ENCODE assay signal across 27 cellular contexts in the genomic region with DNA sequence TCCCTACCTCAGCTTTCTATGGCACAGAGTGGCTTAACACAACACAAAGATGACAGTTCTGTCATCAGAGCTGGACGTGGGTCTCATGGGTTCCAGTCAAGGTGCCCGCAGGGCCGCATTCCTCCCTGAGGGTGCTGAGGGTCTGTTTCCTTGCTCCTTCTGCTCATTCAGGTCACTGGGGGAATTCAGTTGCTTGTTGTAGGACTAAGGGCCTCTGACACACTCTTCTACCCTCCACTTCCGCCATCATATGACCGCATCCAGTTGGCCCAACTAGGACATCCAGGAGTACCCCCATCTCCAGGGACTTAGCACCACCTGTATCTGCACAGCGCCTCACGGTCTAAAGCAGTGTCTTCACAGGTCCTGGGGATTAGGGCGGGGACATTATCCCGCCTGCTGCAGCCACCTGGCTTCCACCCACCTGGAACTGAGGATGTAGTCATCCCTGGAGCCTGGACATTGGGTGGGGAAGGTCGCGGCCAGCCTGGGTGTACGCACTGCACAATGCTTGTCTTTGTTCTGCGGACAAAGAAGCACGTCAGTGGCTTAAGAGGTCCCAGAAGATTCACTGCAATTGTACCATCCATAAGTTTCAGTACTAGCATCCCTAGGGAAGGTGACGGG.
DNase-seq lines count a peak whose midpoint lies in the region; ATAC-seq and TF ChIP-seq lines count a peak whose summit lies in the region.
"Had no signal": no experiment of that assay in that cellular context is flagged by ENCODE, and none has a peak within 500 bp of the region (broad histone marks: within the 10 kb centered on the region; RNA-seq: fewer than 3 reads in every experiment).

No MANE protein-coding gene starts in this region.

- H3K27ac ChIP-seq in coronary artery (no peak overlapping the region), spleen (no peak overlapping the region)
- H3K27ac ChIP-seq: BLaER1, PC-9, SJCRH30 had no signal

- ATAC-seq in left lobe of liver (no peak), GM18870 (IDR thresholded peaks at IDR 0.05; ENCODE audit: unreplicated experiment) (no peak), HG03565 (IDR thresholded peaks at IDR 0.05; ENCODE audit: unreplicated experiment) (no peak)
- ATAC-seq: HCT116, HepG2, Right ventricle myocardium inferior, SK-N-SH treated with all-trans-retinoic acid at 6 μM for 48 hours had no signal

- POLR2A ChIA-PET in GM10248 (lab: Yijun Ruan, JAX) = no interaction called here

- H3K9me3 ChIP-seq in spleen = no peaks in the 10 kb centered on the region
- H3K9me3 ChIP-seq: SJCRH30 had no signal

- H3K4me1 ChIP-seq in spleen = no peaks in the 10 kb centered on the region
- H3K4me1 ChIP-seq: SJCRH30 had no signal

- H3K4me3 ChIP-seq in coronary artery (no peak overlapping the region), spleen (no peak overlapping the region)
- H3K4me3 ChIP-seq: BLaER1, PC-9, SJCRH30 had no signal

- no peak for TF ChIP-seq POLR2A in spleen (IDR thresholded peaks at IDR 0.05)

- DNase-seq in GM10248 (ENCODE audit: extremely low spot score) (peak; percentile 5), coronary artery (ENCODE audit: low spot score) (peak; percentile 57), left lobe of liver (ENCODE audit: low spot score) (peak; percentile 33), spleen (peak; percentile 32), NOMO-1 treated with DMSO at 0.1 percent for 48 hours (lab: John Stamatoyannopoulos, UW; ENCODE audit: unreplicated experiment) (no peak)
- DNase-seq: CD4-positive, CD25-positive, alpha-beta regulatory T cell; DMS53; EL; GDM1; Karpas-422; NCI-H1092; NCI-H1417 treated with DMSO at 0.1 percent for 48 hours; NCI-H187; NCI-H2081 treated with DMSO at 0.1 percent for 48 hours; NCI-H2171; NCI-H226; NCI-H510A; NK-92 treated with Interleukin-12 subunit alpha and Interleukin-12 subunit beta, amount 100 ng/mL, for 24 hours; PC-9; SJCRH30 had no signal

- WGBS in spleen, 5 donors = 77 to 90% (median 82%) methylated on average over 13 to 15 of the region's 15 CpGs

- TF ChIP-seq CTCF in GM10248 (IDR thresholded peaks at IDR 0.05; ENCODE audit: control extremely low read depth, extremely low read depth, low read depth, missing control alignments) (no peak), coronary artery (IDR thresholded peaks at IDR 0.05) (no peak), spleen (IDR thresholded peaks at IDR 0.05 in 8 of 11, conservative IDR thresholded peaks at IDR 0.05 in 3 of 11) (no peak)

- H3K27me3 ChIP-seq in spleen (replicated peaks in 1 of 7) = peaks cover 0 to 36% (median 0%) of the 10 kb centered on the region in 7 donors
- H3K27me3 ChIP-seq: BLaER1 had no signal

- CTCF ChIA-PET in GM10248 (lab: Yijun Ruan, JAX) = no interaction called here

- intact Hi-C loops in spleen (cut with DNase I; ENCODE audit: low total_unique reads) = no loop called here

- no peaks in the 10 kb centered on the region for H3K36me3 ChIP-seq in spleen
- H3K36me3 ChIP-seq: BLaER1, SJCRH30 had no signal
